Comparison of ENCODE assay signal across 9 cellular contexts in genomic region chr15:30407636-30408035, GRCh38. TPM values are rescaled to one million over a fixed set of nuclear protein-coding genes. Genes with fewer than 3 reads are reported as not detected.
A peak's percentile ranks its signal among the peaks of the same experiment; 100 is the strongest.
DNase-seq lines count a peak whose midpoint lies in the region; ATAC-seq and TF ChIP-seq lines count a peak whose summit lies in the region.
"Not testable (repeated sequence)": the region's sequence is repeated elsewhere in the genome, so short reads cannot be mapped to it uniquely, and the experiment has no call there.
"Had no signal": no experiment of that assay in that cellular context is flagged by ENCODE, and none has a peak within 500 bp of the region (broad histone marks: within the 10 kb centered on the region; RNA-seq: fewer than 3 reads in every experiment).

No MANE protein-coding gene starts in this region.

- not testable (repeated sequence) for H2BK5ac ChIP-seq in neuronal stem cell (ENCODE audit: low read length)

- H3K4me2 ChIP-seq in neuronal stem cell (ENCODE audit: insufficient read depth, low read length, poor library complexity, severe bottlenecking) = not testable (repeated sequence)

- not testable (repeated sequence) for H3K27ac Mint-ChIP-seq in activated T-helper 2 cell treated with anti-CD3 and anti-CD28 coated beads, Interferon-gamma antibody, Interleukin-2, Interleukin-4, amounts not matched to agents 10 μg/mL and 5 μg/mL and 100 μg/mL, durations not matched to agents 14 hours and 24 hours and 36 hours

- not testable (repeated sequence) for H3K9ac ChIP-seq in neuronal stem cell (ENCODE audit: low read depth, low read length, poor library complexity)

- not testable (repeated sequence) for TF ChIP-seq POLR2A in right lobe of liver (IDR thresholded peaks at IDR 0.05); spleen (IDR thresholded peaks at IDR 0.05)

- not testable (repeated sequence) for H2BK12ac ChIP-seq in neuronal stem cell (ENCODE audit: low read length)

- H2BK120ac ChIP-seq in neuronal stem cell (ENCODE audit: low read depth, low read length) = not testable (repeated sequence)

- intact Hi-C loops in activated T-helper 2 cell treated with anti-CD3 and anti-CD28 coated beads, Interferon-gamma antibody, Interleukin-2, Interleukin-4, amounts not matched to agents 10 μg/mL and 5 μg/mL and 100 μg/mL, durations not matched to agents 14 hours and 24 hours and 36 hours (cut with micrococcal nuclease); left ventricle myocardium inferior (cut with micrococcal nuclease); right lobe of liver (cut with DNase I); spleen (cut with DNase I; ENCODE audit: low total_unique reads): not testable (repeated sequence)

- H4K8ac ChIP-seq in neuronal stem cell (ENCODE audit: low read depth, low read length) = not testable (repeated sequence)

- H3K27ac ChIP-seq in RWPE2 (ENCODE audit: poor library complexity, severe bottlenecking); coronary artery; left ventricle myocardium inferior (replicated peaks); right lobe of liver; neuronal stem cell (replicated peaks; ENCODE audit: low read length); spleen: not testable (repeated sequence)

- H2AK5ac ChIP-seq in neuronal stem cell (ENCODE audit: low read depth, low read length) = not testable (repeated sequence)

- H3K36me3 ChIP-seq in RWPE2 (ENCODE audit: low read depth); left ventricle myocardium inferior; right lobe of liver; neuronal stem cell (replicated peaks in 1 of 2; ENCODE audit: control insufficient read depth in 2 of 2, insufficient read depth in 2 of 2, low read length in 2 of 2); spleen: not testable (repeated sequence)

- not testable (repeated sequence) for H3K4me3 Mint-ChIP-seq in activated T-helper 2 cell treated with anti-CD3 and anti-CD28 coated beads, Interferon-gamma antibody, Interleukin-2, Interleukin-4, amounts not matched to agents 10 μg/mL and 5 μg/mL and 100 μg/mL, durations not matched to agents 14 hours and 24 hours and 36 hours (ENCODE audit: low read depth)

- WGBS in right lobe of liver (ENCODE audit: insufficient coverage, low coverage, low lambda C conversion rate, missing lambda C conversion rate) = 72% methylated on average over 2 of the region's 6 CpGs
- no CpG with 5 or more reads among the region's 6 CpGs for WGBS in neuronal stem cell (ENCODE audit: extremely low coverage in 2 of 2, insufficient read length in 2 of 2, insufficient replicate concordance in 1 of 2), 2 donors
- WGBS in spleen, 5 donors = 85 to 94% (median 86%) methylated on average over 4 to 5 of the region's 6 CpGs

- not testable (repeated sequence) for H3K4ac ChIP-seq in neuronal stem cell (ENCODE audit: low read length)

- not testable (repeated sequence) for H3K27me3 ChIP-seq in RWPE2 (ENCODE audit: insufficient read depth, poor library complexity, severe bottlenecking); left ventricle myocardium inferior (ENCODE audit: low read depth); right lobe of liver; neuronal stem cell (ENCODE audit: control insufficient read depth in 3 of 3, insufficient read depth in 3 of 3, low read depth in 1 of 3, low read length in 3 of 3); spleen (replicated peaks in 1 of 7)

- H2BK15ac ChIP-seq in neuronal stem cell (ENCODE audit: low read length) = not testable (repeated sequence)

- H3K18ac ChIP-seq in neuronal stem cell (ENCODE audit: low read length) = peak overlapping the region; percentile 57

- not testable (repeated sequence) for H3K4me3 ChIP-seq in RWPE2 (ENCODE audit: severe bottlenecking); coronary artery; left ventricle myocardium inferior; right lobe of liver; neuronal stem cell (ENCODE audit: low read length in 2 of 2); spleen

- not testable (repeated sequence) for H3K79me1 ChIP-seq in neuronal stem cell (ENCODE audit: low read depth, low read length)

- H4K91ac ChIP-seq in neuronal stem cell (ENCODE audit: low read depth, low read length, poor library complexity) = peak overlapping the region; percentile 85

- H3K9me3 ChIP-seq in RWPE2 (ENCODE audit: severe bottlenecking); left ventricle myocardium inferior (replicated peaks); right lobe of liver; neuronal stem cell (replicated peaks in 1 of 2; ENCODE audit: control insufficient read depth in 2 of 2, insufficient read depth in 1 of 2, low read depth in 1 of 2, low read length in 2 of 2); spleen: not testable (repeated sequence)

- not testable (repeated sequence) for H3K4me1 Mint-ChIP-seq in activated T-helper 2 cell treated with anti-CD3 and anti-CD28 coated beads, Interferon-gamma antibody, Interleukin-2, Interleukin-4, amounts not matched to agents 10 μg/mL and 5 μg/mL and 100 μg/mL, durations not matched to agents 14 hours and 24 hours and 36 hours (ENCODE audit: low read depth)

- not testable (repeated sequence) for H3K14ac ChIP-seq in neuronal stem cell (ENCODE audit: low read length)

- not testable (repeated sequence) for H3K27me3 Mint-ChIP-seq in activated T-helper 2 cell treated with anti-CD3 and anti-CD28 coated beads, Interferon-gamma antibody, Interleukin-2, Interleukin-4, amounts not matched to agents 10 μg/mL and 5 μg/mL and 100 μg/mL, durations not matched to agents 14 hours and 24 hours and 36 hours (ENCODE audit: low read depth)

- peak; percentile 47 for DNase-seq in RWPE2 (ENCODE audit: low spot score)
- DNase-seq in activated T-helper 2 cell treated with anti-CD3 and anti-CD28 coated beads, Interferon-gamma antibody, Interleukin-2, Interleukin-4, amounts not matched to agents 10 μg/mL and 5 μg/mL and 100 μg/mL, durations not matched to agents 14 hours and 24 hours and 36 hours (ENCODE audit: low spot score) = peak; percentile 7
- peak; percentile 12 for DNase-seq in coronary artery (ENCODE audit: low spot score)
- DNase-seq in left ventricle myocardium inferior = peak; percentile 3
- peak in 2 of 3 donors; percentile 9 to 32 for DNase-seq in right lobe of liver
- DNase-seq in neuronal stem cell (ENCODE audit: low spot score) = not testable (repeated sequence)
- peak; percentile 48 for DNase-seq in spleen

- not testable (repeated sequence) for H3K36me3 Mint-ChIP-seq in activated T-helper 2 cell treated with anti-CD3 and anti-CD28 coated beads, Interferon-gamma antibody, Interleukin-2, Interleukin-4, amounts not matched to agents 10 μg/mL and 5 μg/mL and 100 μg/mL, durations not matched to agents 14 hours and 24 hours and 36 hours (ENCODE audit: low read depth)

- ATAC-seq in RWPE2 (ENCODE audit: low read depth); right lobe of liver: not testable (repeated sequence)

- not testable (repeated sequence) for H3K9me3 Mint-ChIP-seq in activated T-helper 2 cell treated with anti-CD3 and anti-CD28 coated beads, Interferon-gamma antibody, Interleukin-2, Interleukin-4, amounts not matched to agents 10 μg/mL and 5 μg/mL and 100 μg/mL, durations not matched to agents 14 hours and 24 hours and 36 hours

- H2AFZ ChIP-seq in neuronal stem cell (ENCODE audit: low read length) = not testable (repeated sequence)

- not testable (repeated sequence) for TF ChIP-seq CTCF in RWPE2 (IDR thresholded peaks at IDR 0.05; ENCODE audit: poor library complexity, severe bottlenecking); coronary artery (IDR thresholded peaks at IDR 0.05); left ventricle myocardium inferior (IDR thresholded peaks at IDR 0.05; ENCODE audit: borderline replicate concordance); right lobe of liver (IDR thresholded peaks at IDR 0.05); spleen (IDR thresholded peaks at IDR 0.05 in 8 of 11, conservative IDR thresholded peaks at IDR 0.05 in 3 of 11)

- H3K4me1 ChIP-seq in RWPE2 (ENCODE audit: insufficient read depth, poor library complexity, severe bottlenecking); left ventricle myocardium inferior; right lobe of liver; neuronal stem cell (ENCODE audit: control insufficient read depth in 2 of 2, insufficient read depth in 1 of 2, low read depth in 1 of 2, low read length in 2 of 2); spleen: not testable (repeated sequence)

- not testable (repeated sequence) for H3K23ac ChIP-seq in neuronal stem cell (ENCODE audit: low read depth, low read length, poor library complexity)

RNA-seq across cellular contexts. Expression of gene GOLGA8R, which starts 6.4 kb away (rescaled TPM):
- total RNA-seq in activated T-helper 2 cell treated with anti-CD3 and anti-CD28 coated beads, Interferon-gamma antibody, Interleukin-2, Interleukin-4, amounts not matched to agents 10 μg/mL and 5 μg/mL and 100 μg/mL, durations not matched to agents 14 hours and 24 hours and 36 hours = 2.9 and 3.0 TPM in 2 replicates
- total RNA-seq in left ventricle myocardium inferior (3.5 TPM), right lobe of liver (1 to 10 TPM; 1.2 to 3.8 (median 2.5) TPM), spleen (1 to 10 TPM; 3.3 to 8.9 (median 6.4) TPM)
- 0.17 TPM for polyA plus RNA-seq in neuronal stem cell (2013, experiment 1 of 2)
- 0.12 TPM for polyA plus RNA-seq in neuronal stem cell (2013, experiment 2 of 2)
- 1 to 10 TPM in 1 of 3 donors, under 1 TPM in 2; 0.21 to 1.2 (median 0.57) TPM for polyA plus RNA-seq in spleen
- total RNA-seq: Caco-2 had no signal

RNA-seq across cellular contexts. Expression of gene CHRFAM7A, which starts 14.3 kb away (rescaled TPM):
- total RNA-seq in activated T-helper 2 cell treated with anti-CD3 and anti-CD28 coated beads, Interferon-gamma antibody, Interleukin-2, Interleukin-4, amounts not matched to agents 10 μg/mL and 5 μg/mL and 100 μg/mL, durations not matched to agents 14 hours and 24 hours and 36 hours = 2.1 TPM in 1 of 2 replicates, not detected in the other
- total RNA-seq in left ventricle myocardium inferior = 2.4 TPM
- total RNA-seq in right lobe of liver = 1 to 10 TPM in 1 of 6 experiments, under 1 TPM in 1, not detected in 4; 0.67 to 3.1 TPM
- polyA plus RNA-seq in neuronal stem cell (2013, experiment 1 of 2) = 0.35 TPM
- polyA plus RNA-seq in neuronal stem cell (2013, experiment 2 of 2) = 0.36 TPM
- total RNA-seq in spleen = 10 to 100 TPM in 2 of 7 donors, 1 to 10 TPM in 5; 1.3 to 13.3 (median 2.8) TPM
- under 1 TPM; 0.22 to 0.91 (median 0.52) TPM for polyA plus RNA-seq in spleen
- total RNA-seq: Caco-2 had no signal
- polyA plus RNA-seq: CD4-positive, alpha-beta memory T cell had no signal
